Comparison of ENCODE assay signal across 8 cellular contexts in genomic region chr16:14013571-14014283, GRCh38. TPM values are rescaled to one million over a fixed set of nuclear protein-coding genes. Genes with fewer than 3 reads are reported as not detected.
A peak's percentile ranks its signal among the peaks of the same experiment; 100 is the strongest.
DNase-seq lines count a peak whose midpoint lies in the region; ATAC-seq, FAIRE-seq and TF ChIP-seq lines count a peak whose summit lies in the region.

No MANE protein-coding gene starts in this region.

- no peaks in the 10 kb centered on the region for H3K79me2 ChIP-seq in endothelial cell of umbilical vein (ENCODE audit: control insufficient read depth, insufficient read depth, low read length)

- no peak for ATAC-seq in stimulated activated naive CD8-positive, alpha-beta T cell treated with anti-CD3 and anti-CD28 coated beads, Interleukin-15, amount 100 ng/mL, for 72 hours

- H3K23ac ChIP-seq in neuronal stem cell (ENCODE audit: low read depth, low read length, poor library complexity) = no peak overlapping the region

- H3K9me1 ChIP-seq in endothelial cell of umbilical vein (replicated peaks; ENCODE audit: control insufficient read depth, extremely low read depth, insufficient read depth, low read length) = no peaks in the 10 kb centered on the region

- TF ChIP-seq POLR2A in endothelial cell of umbilical vein (IDR thresholded peaks at IDR 0.05; ENCODE audit: low read depth, low read length) (no peak), GM12891 (IDR thresholded peaks at IDR 0.05; ENCODE audit: low read depth, low read length) (no peak)

- FAIRE-seq in endothelial cell of umbilical vein (lab: Jason Lieb, UNC) (no peak), GM12891 (lab: Jason Lieb, UNC) (no peak)

- H2AK5ac ChIP-seq in neuronal stem cell (ENCODE audit: low read depth, low read length) = no peak overlapping the region

- H2BK5ac ChIP-seq in neuronal stem cell (ENCODE audit: low read length) = no peak overlapping the region

- no peak overlapping the region for H3K4me3 Mint-ChIP-seq in stimulated activated naive CD8-positive, alpha-beta T cell treated with anti-CD3 and anti-CD28 coated beads, Interleukin-15, amount 100 ng/mL, for 72 hours

- DNase-seq in DMS53 (lab: John Stamatoyannopoulos, UW) (peak; percentile 94), NCI-H510A (lab: John Stamatoyannopoulos, UW) (peak; percentile 62), endothelial cell of umbilical vein (ENCODE audit: low read depth, low spot score) (peak; percentile 17), neuronal stem cell (ENCODE audit: low spot score) (no peak), midbrain (lab: John Stamatoyannopoulos, UW) (no peak), GM12891 (ENCODE audit: insufficient read length, low spot score) (no peak)
- DNase-seq in stimulated activated CD4-positive, alpha-beta T cell treated with anti-CD3 and anti-CD28 coated beads, Interleukin-12 subunit alpha, Interleukin-12 subunit beta, amount 100 ng/mL, for 4 hours = no peak
- DNase-seq in stimulated activated naive CD8-positive, alpha-beta T cell treated with anti-CD3 and anti-CD28 coated beads, Interleukin-15, amount 100 ng/mL, for 72 hours = no peak

- no peaks in the 10 kb centered on the region for H3K9me3 ChIP-seq in endothelial cell of umbilical vein (replicated peaks; ENCODE audit: control insufficient read depth, insufficient read depth, low read length)
- H3K9me3 ChIP-seq in neuronal stem cell (replicated peaks in 1 of 2; ENCODE audit: control insufficient read depth in 2 of 2, insufficient read depth in 1 of 2, low read depth in 1 of 2, low read length in 2 of 2) = no peaks in the 10 kb centered on the region

- H2AFZ ChIP-seq in endothelial cell of umbilical vein (ENCODE audit: low read depth, low read length) (no peak overlapping the region), neuronal stem cell (ENCODE audit: low read length) (peak overlapping the region; percentile 18)

- H3K4me3 ChIP-seq in endothelial cell of umbilical vein (replicated peaks in 1 of 3; ENCODE audit: insufficient read depth in 1 of 3, low read depth in 1 of 3, low read length in 3 of 3) = no peak overlapping the region
- no peak overlapping the region for H3K4me3 ChIP-seq in neuronal stem cell (ENCODE audit: low read length in 2 of 2)

- peaks cover 18% of the 10 kb centered on the region for H3K4me1 ChIP-seq in endothelial cell of umbilical vein (ENCODE audit: control insufficient read depth, extremely low read depth, insufficient read depth, low read length)
- H3K4me1 ChIP-seq in neuronal stem cell (ENCODE audit: control insufficient read depth in 2 of 2, insufficient read depth in 1 of 2, low read depth in 1 of 2, low read length in 2 of 2) = peaks cover 10 to 21% of the 10 kb centered on the region in 2 donors

- dilution Hi-C loops in endothelial cell of umbilical vein (cut with MboI; ENCODE audit: extremely low pct_ligation_motif_present, low sequenced_read_pairs) = no loop called here

- no peak overlapping the region for H3K14ac ChIP-seq in neuronal stem cell (ENCODE audit: low read length)

- no peaks in the 10 kb centered on the region for H4K20me1 ChIP-seq in endothelial cell of umbilical vein (replicated peaks; ENCODE audit: control insufficient read depth, extremely low read depth, insufficient read depth, low read length)

- no peaks in the 10 kb centered on the region for H3K4me1 Mint-ChIP-seq in stimulated activated naive CD8-positive, alpha-beta T cell treated with anti-CD3 and anti-CD28 coated beads, Interleukin-15, amount 100 ng/mL, for 72 hours

- H3K9me3 Mint-ChIP-seq in stimulated activated naive CD8-positive, alpha-beta T cell treated with anti-CD3 and anti-CD28 coated beads, Interleukin-15, amount 100 ng/mL, for 72 hours = no peaks in the 10 kb centered on the region

- no peak overlapping the region for H3K18ac ChIP-seq in neuronal stem cell (ENCODE audit: low read length)

- intact Hi-C loops in endothelial cell of umbilical vein (cut with micrococcal nuclease) = no loop called here

- CTCF ChIA-PET in endothelial cell of umbilical vein (lab: Charles Lee) = interaction anchor here (0.7 to 1.4 kb wide), 3 partner anchors 29 to 90 kb away, joined by 3 to 4 read pairs (median 3); no protein-coding TSS in a partner anchor

- H3K27me3 ChIP-seq in endothelial cell of umbilical vein (ENCODE audit: control insufficient read depth in 2 of 2, insufficient read depth in 2 of 2, low read length in 2 of 2) (peaks cover 0 to 4% of the 10 kb centered on the region in 2 experiments), neuronal stem cell (ENCODE audit: control insufficient read depth in 3 of 3, insufficient read depth in 3 of 3, low read depth in 1 of 3, low read length in 3 of 3) (no peaks in the 10 kb centered on the region)

- H3K4ac ChIP-seq in neuronal stem cell (ENCODE audit: low read length) = no peak overlapping the region

- H3K79me1 ChIP-seq in neuronal stem cell (ENCODE audit: low read depth, low read length) = no peaks in the 10 kb centered on the region

- no CpG with 5 or more reads among the region's 13 CpGs for WGBS in neuronal stem cell (ENCODE audit: extremely low coverage in 2 of 2, insufficient read length in 2 of 2, insufficient replicate concordance in 1 of 2), 2 donors

- H3K9ac ChIP-seq in endothelial cell of umbilical vein (replicated peaks; ENCODE audit: extremely low read depth, insufficient read depth, low read length) (no peak overlapping the region), neuronal stem cell (ENCODE audit: low read depth, low read length, poor library complexity) (no peak overlapping the region)

- no peak overlapping the region for H2BK120ac ChIP-seq in neuronal stem cell (ENCODE audit: low read depth, low read length)

- no peak overlapping the region for H4K8ac ChIP-seq in neuronal stem cell (ENCODE audit: low read depth, low read length)

- H3K36me3 ChIP-seq in endothelial cell of umbilical vein (ENCODE audit: control insufficient read depth in 2 of 2, extremely low read depth in 1 of 2, insufficient read depth in 2 of 2, low read length in 2 of 2) (no peaks in the 10 kb centered on the region), neuronal stem cell (replicated peaks in 1 of 2; ENCODE audit: control insufficient read depth in 2 of 2, insufficient read depth in 2 of 2, low read length in 2 of 2) (no peaks in the 10 kb centered on the region)

- H3K27me3 Mint-ChIP-seq in stimulated activated naive CD8-positive, alpha-beta T cell treated with anti-CD3 and anti-CD28 coated beads, Interleukin-15, amount 100 ng/mL, for 72 hours = peaks cover 43% of the 10 kb centered on the region

- H3K4me2 ChIP-seq in endothelial cell of umbilical vein (ENCODE audit: insufficient read depth, low read length) = no peak overlapping the region
- H3K4me2 ChIP-seq in neuronal stem cell (ENCODE audit: insufficient read depth, low read length, poor library complexity, severe bottlenecking) = no peak overlapping the region

- no TSS peak for BruUV-seq in endothelial cell of umbilical vein (replicated peaks; lab: Mats Ljungman, UMichigan)

- POLR2A ChIA-PET in endothelial cell of umbilical vein (lab: Charles Lee) = no interaction called here

- no peak overlapping the region for H2BK15ac ChIP-seq in neuronal stem cell (ENCODE audit: low read length)

- no peak overlapping the region for H2BK12ac ChIP-seq in neuronal stem cell (ENCODE audit: low read length)

- no peak overlapping the region for H3K27ac Mint-ChIP-seq in stimulated activated naive CD8-positive, alpha-beta T cell treated with anti-CD3 and anti-CD28 coated beads, Interleukin-15, amount 100 ng/mL, for 72 hours

- H3K27ac ChIP-seq in endothelial cell of umbilical vein (ENCODE audit: insufficient read depth, low read depth, low read length) (no peak overlapping the region), neuronal stem cell (replicated peaks; ENCODE audit: low read length) (no peak overlapping the region)

- no peak for TF ChIP-seq CTCF in endothelial cell of umbilical vein (IDR thresholded peaks at IDR 0.05; ENCODE audit: extremely low read depth in 1 of 2, insufficient read depth in 1 of 2, low read depth in 1 of 2, low read length in 2 of 2)

- no peak overlapping the region for H4K91ac ChIP-seq in neuronal stem cell (ENCODE audit: low read depth, low read length, poor library complexity)

TF ChIP-seq in endothelial cell of umbilical vein, 7 proteins besides CTCF, POLR2A, EP300 and RAD21 (continues in another document):
- TF ChIP-seq POLR2AphosphoS5 (IDR thresholded peaks at IDR 0.05; ENCODE audit: insufficient read depth, low read depth, low read length) (no peak), MAX (IDR thresholded peaks at IDR 0.05; ENCODE audit: insufficient read depth, insufficient read length) (no peak), EZH2 (IDR thresholded peaks at IDR 0.05; ENCODE audit: borderline replicate concordance, low read depth, low read length, severe bottlenecking) (no peak), JUN (IDR thresholded peaks at IDR 0.05; ENCODE audit: borderline replicate concordance, insufficient read depth, insufficient read length, low read depth) (no peak), MYC (IDR thresholded peaks at IDR 0.05; ENCODE audit: low read depth, low read length) (no peak)

TF ChIP-seq in GM12891, 5 proteins besides CTCF, POLR2A, EP300 and RAD21:
- TF ChIP-seq TAF1 (IDR thresholded peaks at IDR 0.05; ENCODE audit: low read depth, low read length) = no peak
- TF ChIP-seq SPI1 (IDR thresholded peaks at IDR 0.05; ENCODE audit: low read depth, low read length) = no peak
- TF ChIP-seq PAX5 (IDR thresholded peaks at IDR 0.05; ENCODE audit: insufficient read depth, low read length, severe bottlenecking) = no peak
- TF ChIP-seq POU2F2 (IDR thresholded peaks at IDR 0.05; ENCODE audit: low read depth, low read length) = no peak
- TF ChIP-seq POLR2AphosphoS5 (IDR thresholded peaks at IDR 0.05; ENCODE audit: low read depth, low read length) = no peak

RNA-seq across cellular contexts. Expression of gene MRTFB, which starts 57.4 kb away (rescaled TPM):
- total RNA-seq in endothelial cell of umbilical vein = 49.5 and 50.2 TPM in 2 replicates
- polyA plus RNA-seq in endothelial cell of umbilical vein = 19.6 and 23.5 TPM in 2 replicates
- 12.9 and 13.3 TPM in 2 replicates for polyA plus RNA-seq in endothelial cell of umbilical vein (2011; cell fraction: cytosol; rRNA removed)
- polyA plus RNA-seq in endothelial cell of umbilical vein (2011; cell fraction: nucleus; rRNA removed) = 58.0 and 59.5 TPM in 2 replicates
- 13.4 and 15.8 TPM in 2 replicates for polyA plus RNA-seq in endothelial cell of umbilical vein (2012)
- polyA minus RNA-seq in endothelial cell of umbilical vein = 63.0 and 64.6 TPM in 2 replicates
- 10.5 TPM for polyA minus RNA-seq in endothelial cell of umbilical vein (2011; cell fraction: cytosol; rRNA and poly(A)+ RNA removed)
- polyA minus RNA-seq in endothelial cell of umbilical vein (2011; cell fraction: nucleus; rRNA and poly(A)+ RNA removed) = 98.7 and 137 TPM in 2 replicates
- 19.2 TPM for polyA plus RNA-seq in neuronal stem cell (2013, experiment 1 of 2)
- polyA plus RNA-seq in neuronal stem cell (2013, experiment 2 of 2) = 19.8 TPM
- polyA plus RNA-seq in GM12891 (2012; ENCODE audit: low read depth, missing spikeins) = 3.6 TPM

Comparison
In these comparisons a context has a peak if more than half of its experiments do, and no peak if none do; other contexts are left out.
1. DNase-seq: peak in DMS53 (single experiment), NCI-H510A (single experiment) and endothelial cell of umbilical vein (single experiment); none in neuronal stem cell (single experiment), stimulated activated CD4-positive, alpha-beta T cell treated with anti-CD3 and anti-CD28 coated beads, Interleukin-12 subunit alpha, Interleukin-12 subunit beta, amount 100 ng/mL, for 4 hours (single experiment), midbrain (single experiment), GM12891 (single experiment) and stimulated activated naive CD8-positive, alpha-beta T cell treated with anti-CD3 and anti-CD28 coated beads, Interleukin-15, amount 100 ng/mL, for 72 hours (0 of 2).